9 cellular contexts compared by ENCODE assay signal in the genomic region with DNA sequence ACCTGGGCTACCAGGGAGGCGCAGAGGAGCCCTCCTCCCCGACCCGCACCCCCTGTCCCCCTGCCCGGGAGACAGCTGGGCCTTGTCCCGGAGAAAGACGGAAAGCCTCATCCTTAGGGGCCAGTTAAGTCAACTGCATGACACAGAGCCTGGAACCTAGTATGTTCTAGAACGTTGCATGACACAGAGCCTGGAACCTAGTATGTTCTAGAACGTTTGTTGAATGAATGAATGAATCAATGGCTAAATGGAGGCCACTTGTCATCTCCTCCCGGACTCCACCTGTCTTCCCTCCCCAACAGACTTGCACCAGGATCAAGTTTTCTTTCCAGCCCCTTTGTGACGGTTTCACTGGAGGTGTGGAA. TPM values are rescaled to one million over a fixed set of nuclear protein-coding genes. Genes with fewer than 3 reads are reported as not detected.
DNase-seq lines count a peak whose midpoint lies in the region; ATAC-seq and TF ChIP-seq lines count a peak whose summit lies in the region.
"Had no signal": no experiment of that assay in that cellular context is flagged by ENCODE, and none has a peak within 500 bp of the region (broad histone marks: within the 10 kb centered on the region; RNA-seq: fewer than 3 reads in every experiment).

No MANE protein-coding gene starts in this region.

- TF ChIP-seq CTCF in heart right ventricle (IDR thresholded peaks at IDR 0.05): no peak
- no peak for TF ChIP-seq CTCF in esophagus muscularis mucosa (IDR thresholded peaks at IDR 0.05)
- TF ChIP-seq CTCF in neural crest cell (conservative IDR thresholded peaks at IDR 0.05): no peak
- no peak for TF ChIP-seq CTCF in vagina (IDR thresholded peaks at IDR 0.05)

- DNase-seq in heart right ventricle: no peak
- no peak for DNase-seq in left cardiac atrium
- DNase-seq in esophagus muscularis mucosa (ENCODE audit: extremely low spot score): no peak
- DNase-seq in neural crest cell (ENCODE audit: low read depth, low spot score): no peak
- no peak for DNase-seq in vagina (ENCODE audit: extremely low spot score in 2 of 2)
- DNase-seq in NCI-H345 treated with DMSO at 0.1 percent for 48 hours (lab: John Stamatoyannopoulos, UW; ENCODE audit: unreplicated experiment): no peak
- no peak for DNase-seq in HPDE6-E6E7 (ENCODE audit: extremely low spot score)
- DNase-seq: Caco-2 had no signal

- H3K4me1 ChIP-seq in heart right ventricle: peaks cover 0 to 15% (median 8%) of the 10 kb centered on the region in 9 donors
- H3K4me1 ChIP-seq in esophagus muscularis mucosa: peaks cover 8 to 26% (median 19%) of the 10 kb centered on the region in 4 donors
- peaks cover 12% of the 10 kb centered on the region for H3K4me1 ChIP-seq in vagina

- H3K27me3 ChIP-seq in heart right ventricle (peaks cover 0 to 24% (median 0%) of the 10 kb centered on the region in 7 donors), esophagus muscularis mucosa (no peaks in the 10 kb centered on the region), vagina (no peaks in the 10 kb centered on the region)

- H3K9me3 ChIP-seq in heart right ventricle: no peaks in the 10 kb centered on the region
- H3K9me3 ChIP-seq in esophagus muscularis mucosa: no peaks in the 10 kb centered on the region
- H3K9me3 ChIP-seq in vagina: no peaks in the 10 kb centered on the region
- H3K9me3 ChIP-seq: Caco-2 had no signal

- WGBS in heart right ventricle, 2 donors: 50 to 53% methylated on average over 10 of the region's 10 CpGs
- 34% methylated on average over 8 of the region's 10 CpGs for WGBS in esophagus muscularis mucosa

- no peak for TF ChIP-seq EP300 in esophagus muscularis mucosa (IDR thresholded peaks at IDR 0.05)

- H3K4me3 ChIP-seq in heart right ventricle (peak overlapping the region; percentile 56 to 78 (median 74)), esophagus muscularis mucosa (peak overlapping the region; percentile 69 to 78 (median 75)), vagina (peak overlapping the region; percentile 59 to 65)

- H3K4me3 Mint-ChIP-seq in neural crest cell: peak overlapping the region; percentile 86

- intact Hi-C loops in heart right ventricle (cut with DNase I): loop anchor here in 2 of 10 donors (5.0 to 10.0 kb wide), 2 partner anchors 60 to 62 kb away; no protein-coding TSS in a partner anchor
- intact Hi-C loops in left cardiac atrium (cut with DNase I): no loop called here
- intact Hi-C loops in esophagus muscularis mucosa (cut with DNase I): no loop called here
- intact Hi-C loops in vagina (cut with DNase I): no loop called here

- H3K36me3 Mint-ChIP-seq in neural crest cell (ENCODE audit: low read depth): no peaks in the 10 kb centered on the region

- no peaks in the 10 kb centered on the region for H3K9me3 Mint-ChIP-seq in neural crest cell

- TF ChIP-seq POLR2A in esophagus muscularis mucosa (IDR thresholded peaks at IDR 0.05; ENCODE audit: low read depth) (no peak), vagina (IDR thresholded peaks at IDR 0.05) (no peak)

- H3K27ac Mint-ChIP-seq in neural crest cell (ENCODE audit: unreplicated experiment): no peak overlapping the region

- H3K4me1 Mint-ChIP-seq in neural crest cell: peaks cover 15% of the 10 kb centered on the region

- ATAC-seq in heart right ventricle: no peak
- no peak for ATAC-seq in left cardiac atrium
- no peak for ATAC-seq in GM18861 (IDR thresholded peaks at IDR 0.05; ENCODE audit: unreplicated experiment)

- H3K27ac ChIP-seq in heart right ventricle (peak overlapping the region in 9 of 10 donors; percentile 36 to 79 (median 58)), esophagus muscularis mucosa (replicated peaks in 1 of 4) (peak overlapping the region; percentile 72 to 82 (median 74)), vagina (peak overlapping the region; percentile 74)

- no peaks in the 10 kb centered on the region for H3K36me3 ChIP-seq in heart right ventricle
- no peaks in the 10 kb centered on the region for H3K36me3 ChIP-seq in esophagus muscularis mucosa
- no peaks in the 10 kb centered on the region for H3K36me3 ChIP-seq in vagina

- no peaks in the 10 kb centered on the region for H3K27me3 Mint-ChIP-seq in neural crest cell (ENCODE audit: low read depth)

RNA-seq across cellular contexts. Expression of a gene that starts 0.7 kb away (rescaled TPM):
- total RNA-seq in heart right ventricle (10 to 100 TPM; 10.0 to 18.6 (median 11.8) TPM), left cardiac atrium (10 to 100 TPM; 12.9 to 14.6 TPM), esophagus muscularis mucosa (1 to 10 TPM; 5.8 to 9.5 (median 7.4) TPM), neural crest cell (10.3 and 14.0 TPM in 2 replicates), vagina (13.8 TPM)
- 10 to 100 TPM; 10.2 to 20.4 TPM for polyA plus RNA-seq in heart right ventricle
- total RNA-seq: Caco-2 had no signal
